ENCODE assay signal across 3 cellular contexts in genomic region chr1:145066486-145066885, GRCh38. TPM values are rescaled to one million over a fixed set of nuclear protein-coding genes. Genes with fewer than 3 reads are reported as not detected.
"Had no signal": no experiment of that assay in that cellular context is flagged by ENCODE, and none has a peak within 500 bp of the region (broad histone marks: within the 10 kb centered on the region; RNA-seq: fewer than 3 reads in every experiment).

No MANE protein-coding gene starts in this region.

RNA-seq across cellular contexts. Expression of gene FAM72D, which starts 29.3 kb away (rescaled TPM):
- total RNA-seq: kidney, mesenteric fat pad, myocyte had no signal
